Comparison of ENCODE assay signal across 1 cellular context in genomic region chr19:5880604-5881078, GRCh38.
TF ChIP-seq lines count a peak whose summit lies in the region.

No MANE protein-coding gene starts in this region.

TF ChIP-seq in HepG2, 621 proteins besides CTCF, POLR2A, EP300 and RAD21 (continued from another document and continues in another):
- no peak for TF ChIP-seq ATF6 (CRISPR knock-in tag; conservative IDR thresholded peaks at IDR 0.05)
- TF ChIP-seq MEIS1 (CRISPR knock-in tag; IDR thresholded peaks at IDR 0.05; ENCODE audit: borderline replicate concordance), result no peak; the same call in 1 of the 2 replicates
- 0 out of 2 replicates have a peak, but pooled peaks have one; percentile 56 for TF ChIP-seq ZNF24 (IDR thresholded peaks at IDR 0.05)
- peak; percentile 96 for TF ChIP-seq TBX2 (CRISPR knock-in tag; IDR thresholded peaks at IDR 0.05; ENCODE audit: borderline replicate concordance)
- TF ChIP-seq PLSCR1 (CRISPR knock-in tag; IDR thresholded peaks at IDR 0.05; ENCODE audit: borderline replicate concordance), result no peak
- peak; percentile 60; the same call in 1 of the 2 replicates for TF ChIP-seq MAZ (IDR thresholded peaks at IDR 0.05; ENCODE audit: borderline replicate concordance, low read depth, low read length)
- no peak; the same call in 1 of the 2 replicates for TF ChIP-seq MAZ (CRISPR knock-in tag; IDR thresholded peaks at IDR 0.05; ENCODE audit: low read depth)
- no peak for TF ChIP-seq ZNF589 (CRISPR knock-in tag; conservative IDR thresholded peaks at IDR 0.05)
- TF ChIP-seq SP5 (CRISPR knock-in tag; IDR thresholded peaks at IDR 0.05; ENCODE audit: borderline replicate concordance, low read depth), result peak; percentile 87
- no peak for TF ChIP-seq CENPX (CRISPR knock-in tag; IDR thresholded peaks at IDR 0.05)
- TF ChIP-seq GFI1 (CRISPR knock-in tag; IDR thresholded peaks at IDR 0.05; ENCODE audit: borderline replicate concordance), result peak; percentile 74
- 0 out of 2 replicates have a peak, but pooled peaks have one; percentile 10 for TF ChIP-seq ZNF790 (CRISPR knock-in tag; IDR thresholded peaks at IDR 0.05; ENCODE audit: borderline replicate concordance)
- TF ChIP-seq GMEB1 (CRISPR knock-in tag; IDR thresholded peaks at IDR 0.05; ENCODE audit: borderline replicate concordance), result no peak
- TF ChIP-seq POGZ (CRISPR knock-in tag; IDR thresholded peaks at IDR 0.05), result peak; percentile 57
- TF ChIP-seq KDM5B (CRISPR knock-in tag; IDR thresholded peaks at IDR 0.05; ENCODE audit: borderline replicate concordance), result peak; percentile 57; the same call in 1 of the 2 replicates
- TF ChIP-seq UBTF (CRISPR knock-in tag; IDR thresholded peaks at IDR 0.05), result peak; percentile 47; the same call in 1 of the 2 replicates
- no peak for TF ChIP-seq CEBPZ (IDR thresholded peaks at IDR 0.05; ENCODE audit: low read length)
- 0 out of 2 replicates have a peak, but pooled peaks have one; percentile 45 for TF ChIP-seq HMG20A (CRISPR knock-in tag; IDR thresholded peaks at IDR 0.05; ENCODE audit: borderline replicate concordance)
- peak; percentile 82 for TF ChIP-seq HNRNPL (IDR thresholded peaks at IDR 0.05; ENCODE audit: low read depth, low read length)
- no peak for TF ChIP-seq ZNF282 (IDR thresholded peaks at IDR 0.05; ENCODE audit: partially characterized antibody)
- TF ChIP-seq RBM39 (IDR thresholded peaks at IDR 0.05; ENCODE audit: low read depth, low read length, poor library complexity, severe bottlenecking), result peak; percentile 67
- TF ChIP-seq ZNF30 (CRISPR knock-in tag; IDR thresholded peaks at IDR 0.05), result no peak
- 0 out of 2 replicates have a peak, but pooled peaks have one; percentile 23 for TF ChIP-seq SAFB2 (CRISPR knock-in tag; IDR thresholded peaks at IDR 0.05; ENCODE audit: borderline replicate concordance, low read depth)
- peak; percentile 33; the same call in 1 of the 2 replicates for TF ChIP-seq E2F1 (CRISPR knock-in tag; IDR thresholded peaks at IDR 0.05)
- TF ChIP-seq SALL1 (CRISPR knock-in tag; IDR thresholded peaks at IDR 0.05), result peak; percentile 88
- TF ChIP-seq ELF1 (CRISPR knock-in tag; IDR thresholded peaks at IDR 0.05), result 0 out of 2 replicates have a peak, but pooled peaks have one; percentile 21
- no peak for TF ChIP-seq ZNF780A (CRISPR knock-in tag; IDR thresholded peaks at IDR 0.05)
- peak; percentile 62; the same call in 1 of the 2 replicates for TF ChIP-seq AKAP8 (CRISPR knock-in tag; IDR thresholded peaks at IDR 0.05)
- peak; percentile 67; the same call in 1 of the 2 replicates for TF ChIP-seq ZSCAN25 (CRISPR knock-in tag; IDR thresholded peaks at IDR 0.05)
- peak; percentile 91 for TF ChIP-seq FOXO1 (CRISPR knock-in tag; IDR thresholded peaks at IDR 0.05)
- TF ChIP-seq ZBTB2 (CRISPR knock-in tag; IDR thresholded peaks at IDR 0.05; ENCODE audit: low read depth), result no peak
- TF ChIP-seq ZNF317 (CRISPR knock-in tag; IDR thresholded peaks at IDR 0.05), result peak; percentile 76; the same call in 1 of the 2 replicates
- peak; percentile 20; the same call in 1 of the 2 replicates for TF ChIP-seq ZBTB26 (CRISPR knock-in tag; IDR thresholded peaks at IDR 0.05; ENCODE audit: borderline replicate concordance)
- TF ChIP-seq CREM (IDR thresholded peaks at IDR 0.05), result peak; percentile 73
- TF ChIP-seq CREM (CRISPR knock-in tag; IDR thresholded peaks at IDR 0.05), result no peak
- TF ChIP-seq FOSL2 (CRISPR knock-in tag; IDR thresholded peaks at IDR 0.05), result peak; percentile 75; the same call in 1 of the 2 replicates
- TF ChIP-seq ZNF17 (CRISPR knock-in tag; IDR thresholded peaks at IDR 0.05), result no peak
- peak; percentile 70 for TF ChIP-seq TFAP4 (IDR thresholded peaks at IDR 0.05; ENCODE audit: borderline replicate concordance, low read depth)
- TF ChIP-seq ZBTB25 (CRISPR knock-in tag; IDR thresholded peaks at IDR 0.05), result peak; percentile 60; the same call in 1 of the 2 replicates
- TF ChIP-seq ZNF740 (CRISPR knock-in tag; IDR thresholded peaks at IDR 0.05), result peak; percentile 85
- no peak for TF ChIP-seq ZNF337 (CRISPR knock-in tag; IDR thresholded peaks at IDR 0.05; ENCODE audit: borderline replicate concordance, low read depth)
- no peak for TF ChIP-seq TAF15 (IDR thresholded peaks at IDR 0.05; ENCODE audit: low read depth, low read length, poor library complexity, severe bottlenecking)
- no peak for TF ChIP-seq MIER2 (CRISPR knock-in tag; IDR thresholded peaks at IDR 0.05)
- TF ChIP-seq ZBTB7B (CRISPR knock-in tag; IDR thresholded peaks at IDR 0.05), result peak; percentile 39; the same call in 1 of the 2 replicates
- peak; percentile 27 for TF ChIP-seq MED8 (CRISPR knock-in tag; IDR thresholded peaks at IDR 0.05; ENCODE audit: insufficient replicate concordance)
- TF ChIP-seq MXI1 (IDR thresholded peaks at IDR 0.05; ENCODE audit: borderline replicate concordance, low read depth, low read length), result peak; percentile 33; the same call in 1 of the 3 replicates
- 0 out of 2 replicates have a peak, but pooled peaks have one; percentile 34 for TF ChIP-seq ZSCAN9 (CRISPR knock-in tag; IDR thresholded peaks at IDR 0.05; ENCODE audit: borderline replicate concordance)
